ENCODE assay signal across 8 cellular contexts in the genomic region with DNA sequence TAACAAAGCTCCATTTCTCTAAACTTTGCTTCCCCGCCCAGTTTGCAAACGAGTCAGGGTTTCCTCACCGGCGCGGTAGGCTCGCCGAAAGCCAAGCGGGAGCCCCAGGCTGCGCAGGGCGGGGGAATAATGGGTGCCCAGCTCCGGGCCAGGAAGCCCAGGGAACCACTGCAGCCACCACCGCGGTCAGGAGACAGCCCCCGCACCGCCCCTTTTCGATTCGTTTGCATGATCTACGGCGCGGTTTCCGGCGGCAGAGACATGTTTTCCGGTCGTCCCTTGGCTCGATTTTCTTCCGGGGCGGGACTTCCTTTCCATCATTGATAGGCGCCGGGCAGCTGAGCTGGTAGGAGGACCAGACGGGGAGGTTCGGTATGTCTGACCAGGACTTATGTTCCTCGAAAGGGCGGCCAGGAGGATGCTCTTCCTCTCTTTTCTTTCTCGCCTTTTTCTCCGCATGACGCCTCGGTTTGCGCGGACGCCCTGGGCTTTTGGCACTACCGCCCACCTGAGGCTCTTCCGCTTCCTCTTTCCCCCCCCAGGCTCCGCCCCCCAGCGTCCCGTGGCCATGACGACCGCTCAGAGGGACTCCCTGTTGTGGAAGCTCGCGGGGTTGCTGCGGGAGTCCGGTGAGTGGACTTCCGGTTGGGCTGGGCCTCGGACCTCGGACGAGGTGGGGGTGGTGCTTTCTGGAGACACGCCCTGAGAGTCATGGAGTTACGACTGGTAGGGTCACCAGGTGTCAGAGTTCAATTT.
DNase-seq lines count a peak whose midpoint lies in the region; ATAC-seq and TF ChIP-seq lines count a peak whose summit lies in the region.

A gene with protein sequence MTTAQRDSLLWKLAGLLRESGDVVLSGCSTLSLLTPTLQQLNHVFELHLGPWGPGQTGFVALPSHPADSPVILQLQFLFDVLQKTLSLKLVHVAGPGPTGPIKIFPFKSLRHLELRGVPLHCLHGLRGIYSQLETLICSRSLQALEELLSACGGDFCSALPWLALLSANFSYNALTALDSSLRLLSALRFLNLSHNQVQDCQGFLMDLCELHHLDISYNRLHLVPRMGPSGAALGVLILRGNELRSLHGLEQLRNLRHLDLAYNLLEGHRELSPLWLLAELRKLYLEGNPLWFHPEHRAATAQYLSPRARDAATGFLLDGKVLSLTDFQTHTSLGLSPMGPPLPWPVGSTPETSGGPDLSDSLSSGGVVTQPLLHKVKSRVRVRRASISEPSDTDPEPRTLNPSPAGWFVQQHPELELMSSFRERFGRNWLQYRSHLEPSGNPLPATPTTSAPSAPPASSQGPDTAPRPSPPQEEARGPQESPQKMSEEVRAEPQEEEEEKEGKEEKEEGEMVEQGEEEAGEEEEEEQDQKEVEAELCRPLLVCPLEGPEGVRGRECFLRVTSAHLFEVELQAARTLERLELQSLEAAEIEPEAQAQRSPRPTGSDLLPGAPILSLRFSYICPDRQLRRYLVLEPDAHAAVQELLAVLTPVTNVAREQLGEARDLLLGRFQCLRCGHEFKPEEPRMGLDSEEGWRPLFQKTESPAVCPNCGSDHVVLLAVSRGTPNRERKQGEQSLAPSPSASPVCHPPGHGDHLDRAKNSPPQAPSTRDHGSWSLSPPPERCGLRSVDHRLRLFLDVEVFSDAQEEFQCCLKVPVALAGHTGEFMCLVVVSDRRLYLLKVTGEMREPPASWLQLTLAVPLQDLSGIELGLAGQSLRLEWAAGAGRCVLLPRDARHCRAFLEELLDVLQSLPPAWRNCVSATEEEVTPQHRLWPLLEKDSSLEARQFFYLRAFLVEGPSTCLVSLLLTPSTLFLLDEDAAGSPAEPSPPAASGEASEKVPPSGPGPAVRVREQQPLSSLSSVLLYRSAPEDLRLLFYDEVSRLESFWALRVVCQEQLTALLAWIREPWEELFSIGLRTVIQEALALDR (plus strand): TSS at position 306 of the 756 bp plus-strand sequence. CDS start 263 bp downstream, at position 569.

- H3K9me3 Mint-ChIP-seq in central memory CD8-positive, alpha-beta T cell, result no peaks in the 10 kb centered on the region

- peaks cover 13% of the 10 kb centered on the region for H3K36me3 Mint-ChIP-seq in central memory CD8-positive, alpha-beta T cell (ENCODE audit: insufficient read depth)

- peak within 1 kb of the TSS; percentile 94 for H3K4me3 Mint-ChIP-seq in central memory CD8-positive, alpha-beta T cell

- DNase-seq in AG09309 (ENCODE audit: low read depth), result peak; percentile 75
- DNase-seq in NCI-H446 (lab: John Stamatoyannopoulos, UW), result peak; percentile 91 to 92
- DNase-seq in activated CD4-positive, CD25-positive, alpha-beta regulatory T cell treated with anti-CD3 and anti-CD28 coated beads, Interleukin-2, amount 50 U/mL, for 16 hours (ENCODE audit: low read depth, low spot score), result peak; percentile 85
- peak; percentile 78 to 81 for DNase-seq in central memory CD8-positive, alpha-beta T cell (ENCODE audit: low spot score in 2 of 2)
- DNase-seq in iris pigment epithelial cell (ENCODE audit: low read depth), result peak; percentile 98
- DNase-seq in stimulated activated CD4-positive, alpha-beta T cell treated with anti-CD3 and anti-CD28 coated beads, Interleukin-12 subunit alpha, Interleukin-12 subunit beta, amount 100 ng/mL, for 24 hours (ENCODE audit: low read depth in 2 of 2), result peak; percentile 78 to 90

- TF ChIP-seq CTCF in AG09309 (IDR thresholded peaks at IDR 0.05; ENCODE audit: control insufficient read depth, insufficient read depth, low read depth, low read length, missing control alignments), result no peak

- peak within 1 kb of the TSS; percentile 92 for H3K4me3 ChIP-seq in AG09309 (ENCODE audit: control insufficient read depth, low read depth, low read length)

- H3K27me3 Mint-ChIP-seq in central memory CD8-positive, alpha-beta T cell, result peaks cover 16% of the 10 kb centered on the region

- H3K27ac Mint-ChIP-seq in central memory CD8-positive, alpha-beta T cell (ENCODE audit: low read depth), result peak within 1 kb of the TSS; percentile 92

- ATAC-seq in GM19025 (IDR thresholded peaks at IDR 0.05; ENCODE audit: low read depth, unreplicated experiment) (peak; percentile 89), HG03342 (IDR thresholded peaks at IDR 0.05; ENCODE audit: unreplicated experiment) (peak; percentile 91)
- peak; percentile 88 for ATAC-seq in central memory CD8-positive, alpha-beta T cell (replicated peaks; ENCODE audit: extremely low read depth, poor library complexity, severe bottlenecking)

- peaks cover 27% of the 10 kb centered on the region for H3K4me1 Mint-ChIP-seq in central memory CD8-positive, alpha-beta T cell

Comparison
In these comparisons a context has a peak if more than half of its experiments do, and no peak if none do; other contexts are left out.
1. Peak in every context shown above with its lines: DNase-seq, ATAC-seq and H3K4me3 ChIP-seq.